ENCODE assay signal across 8 cellular contexts in the genomic region with DNA sequence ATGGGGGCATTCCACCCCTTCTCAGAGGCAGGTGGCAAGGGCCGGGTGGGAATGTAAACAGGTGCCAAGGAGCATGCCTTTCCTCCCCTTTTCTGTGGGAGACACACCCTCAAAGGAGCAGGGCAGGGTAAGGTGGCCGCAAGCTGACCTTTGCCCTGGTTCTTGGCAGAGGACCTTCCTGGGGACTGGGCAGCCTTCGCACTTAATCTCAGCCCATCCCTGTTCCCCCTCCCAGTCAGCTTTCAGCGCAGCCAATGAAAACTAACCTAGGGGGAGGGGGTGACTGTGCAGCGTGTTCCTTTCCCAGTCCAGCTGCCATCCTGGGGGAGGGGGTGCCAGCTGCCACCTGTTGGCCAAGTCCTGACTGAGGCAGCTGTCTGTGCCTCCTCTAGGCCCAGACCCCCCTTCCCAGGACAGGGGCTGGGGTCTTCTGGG. TPM values are rescaled to one million over a fixed set of nuclear protein-coding genes. Genes with fewer than 3 reads are reported as not detected.
DNase-seq lines count a peak whose midpoint lies in the region; ATAC-seq, FAIRE-seq and TF ChIP-seq lines count a peak whose summit lies in the region.

No MANE protein-coding gene starts in this region.

- H3K23ac ChIP-seq in mesendoderm (ENCODE audit: low read length) = no peak overlapping the region

- H3K9ac ChIP-seq in GM12878 (ENCODE audit: control insufficient read depth, insufficient read depth, low read length) (peak overlapping the region; percentile 98), mesendoderm (ENCODE audit: low read length) (peak overlapping the region; percentile 91)

- H3K4me1 ChIP-seq in CD8-positive, alpha-beta T cell (ENCODE audit: insufficient read depth, low read length) = peaks cover 29% of the 10 kb centered on the region
- H3K4me1 ChIP-seq in GM12878 (ENCODE audit: control insufficient read depth, insufficient read depth, low read length) (peaks cover 45% of the 10 kb centered on the region), mesendoderm (ENCODE audit: control insufficient read depth, low read depth, low read length) (peaks cover 11% of the 10 kb centered on the region), aorta (ENCODE audit: control insufficient read depth in 1 of 2, insufficient read depth in 2 of 2, low read length in 2 of 2) (no peaks in the 10 kb centered on the region)

- 68% methylated on average over 5 of the region's 5 CpGs for WGBS in GM12878 (ENCODE audit: insufficient coverage, insufficient replicate concordance, low lambda C conversion rate, missing lambda C conversion rate)
- no CpG with 5 or more reads among the region's 5 CpGs for WGBS in mesendoderm (ENCODE audit: extremely low coverage, insufficient coverage, low lambda C conversion rate)
- 23 to 25% methylated on average over 5 of the region's 5 CpGs for WGBS in aorta, 2 donors

- H2BK5ac ChIP-seq in mesendoderm (ENCODE audit: low read length) = no peak overlapping the region

- RAD21 ChIA-PET in GM12878 (lab: Charles Lee; ENCODE audit: unreplicated experiment) = interaction anchor here (1.2 to 17.4 kb wide), 3 partner anchors 20 to 102 kb away, joined by 5 to 375 read pairs (median 5); a partner anchor contains a TSS

- TF ChIP-seq RAD21 in GM12878 (IDR thresholded peaks at IDR 0.05; ENCODE audit: insufficient read depth, low read depth, low read length) = no peak

- no peak for DNase-seq in CD8-positive, alpha-beta T cell
- DNase-seq in NCI-H1694 (lab: John Stamatoyannopoulos, UW) (peak; percentile 81), GM12878 (ENCODE audit: low read depth, low spot score) (no peak), mesendoderm (peak; percentile 62), aorta (peak; percentile 46 to 73), Kasumi-1 (lab: John Stamatoyannopoulos, UW) (no peak)

- peak overlapping the region; percentile 88 for H3K4me3 Mint-ChIP-seq in CD8-positive, alpha-beta T cell

- TF ChIP-seq EP300 in GM12878 (IDR thresholded peaks at IDR 0.05; ENCODE audit: borderline replicate concordance in 1 of 2, control insufficient read depth in 1 of 2, low read depth in 2 of 2, low read length in 2 of 2) = no peak

- intact Hi-C loops in CD8-positive, alpha-beta T cell (cut with DNase I, micrococcal nuclease) = loop anchor here in 1 of 2 experiments (5.0 kb wide), 1 partner anchor 34 kb away; a partner anchor contains a TSS
- intact Hi-C loops in GM12878 (cut with micrococcal nuclease; ENCODE audit: unreplicated experiment) (no loop called here), aorta (cut with DNase I) (loop anchor here in 1 of 2 donors (1.0 kb wide), 1 partner anchor 19 kb away; no protein-coding TSS in a partner anchor)

- FAIRE-seq in GM12878 (lab: Jason Lieb, UNC) = no peak

- no peak overlapping the region for H3K4ac ChIP-seq in mesendoderm (ENCODE audit: low read depth, low read length)

- SMC1A ChIA-PET in GM12878 (lab: Charles Lee; ENCODE audit: uncharacterized antibody, unreplicated experiment) = interaction anchor here (17.8 kb wide), 1 partner anchor 18 kb away, joined by 326 read pairs; a partner anchor contains a TSS

- peak overlapping the region; percentile 85 for H3K4me2 ChIP-seq in GM12878 (ENCODE audit: control insufficient read depth, insufficient read depth)
- peak overlapping the region; percentile 70 for H3K4me2 ChIP-seq in mesendoderm (ENCODE audit: low read length)

- no peak overlapping the region for H3K4me3 ChIP-seq in CD8-positive, alpha-beta T cell (ENCODE audit: low read depth, low read length)
- peak overlapping the region; percentile 92 for H3K4me3 ChIP-seq in GM12878
- H3K4me3 ChIP-seq in mesendoderm (ENCODE audit: low read length) = no peak overlapping the region
- H3K4me3 ChIP-seq in aorta (ENCODE audit: low read length in 2 of 2) = no peak overlapping the region

- H3K9me3 ChIP-seq in CD8-positive, alpha-beta T cell (ENCODE audit: low read length) = no peaks in the 10 kb centered on the region
- H3K9me3 ChIP-seq in GM12878 (replicated peaks; ENCODE audit: control insufficient read depth, insufficient read depth, low read length) = no peaks in the 10 kb centered on the region
- H3K9me3 ChIP-seq in aorta (ENCODE audit: control insufficient read depth, low read length) = no peaks in the 10 kb centered on the region

- H2AFZ ChIP-seq in GM12878 (ENCODE audit: control insufficient read depth, low read depth, low read length) = no peak overlapping the region

- H2BK120ac ChIP-seq in mesendoderm (ENCODE audit: low read depth, low read length) = no peak overlapping the region

- no peak overlapping the region for H4K5ac ChIP-seq in mesendoderm (ENCODE audit: low read length)

- H3K36me3 Mint-ChIP-seq in CD8-positive, alpha-beta T cell = peaks cover 17% of the 10 kb centered on the region

- H3K27ac ChIP-seq in CD8-positive, alpha-beta T cell (ENCODE audit: low read depth, low read length) = no peak overlapping the region
- H3K27ac ChIP-seq in GM12878 (ENCODE audit: control insufficient read depth, insufficient read depth) (peak overlapping the region; percentile 95), mesendoderm (ENCODE audit: low read depth, low read length) (peak overlapping the region; percentile 18), aorta (ENCODE audit: low read depth in 1 of 2, low read length in 2 of 2) (peak overlapping the region in 1 of 2 donors; percentile 20)

- TF ChIP-seq CTCF in CD8-positive, alpha-beta T cell (IDR thresholded peaks at IDR 0.05) = no peak
- no peak for TF ChIP-seq CTCF in GM12878 (IDR thresholded peaks at IDR 0.05 in 2 of 3, conservative IDR thresholded peaks at IDR 0.05 in 1 of 3; ENCODE audit: control insufficient read depth in 2 of 3, extremely low read depth in 1 of 3, insufficient read depth in 1 of 3, low read depth in 3 of 3, low read length in 3 of 3)

- peak overlapping the region; percentile 94 for H3K56ac ChIP-seq in mesendoderm (ENCODE audit: low read length)

- peaks cover 26% of the 10 kb centered on the region for H3K4me1 Mint-ChIP-seq in CD8-positive, alpha-beta T cell (ENCODE audit: low read depth)

- peaks cover 78% of the 10 kb centered on the region for H3K79me2 ChIP-seq in GM12878 (ENCODE audit: control insufficient read depth, insufficient read depth, low read length)
- H3K79me2 ChIP-seq in mesendoderm (ENCODE audit: control insufficient read depth, insufficient read depth, low read length) = peaks cover 40% of the 10 kb centered on the region

- no TSS peak for BruUV-seq in GM12878 (replicated peaks; lab: Mats Ljungman, UMichigan)

- no peak overlapping the region for H2BK15ac ChIP-seq in mesendoderm (replicated peaks; ENCODE audit: low read depth)

- in situ Hi-C loops in GM12878 (cut with MboI) = loop anchor here (25.0 kb wide), 1 partner anchor 1284 kb away; a partner anchor contains a TSS

- ATAC-seq in CD8-positive, alpha-beta T cell = no peak
- ATAC-seq in GM12878 (no peak), aorta (ENCODE audit: low FRiP score) (no peak), GM18520 (IDR thresholded peaks at IDR 0.05; ENCODE audit: unreplicated experiment) (no peak), HG03521 (IDR thresholded peaks at IDR 0.05; ENCODE audit: unreplicated experiment) (no peak)

- no peaks in the 10 kb centered on the region for H3K27me3 Mint-ChIP-seq in CD8-positive, alpha-beta T cell (ENCODE audit: low read depth)

- peak; percentile 30; the same call in 1 of the 2 replicates for TF ChIP-seq POLR2A in GM12878 (IDR thresholded peaks at IDR 0.05; ENCODE audit: low read depth, low read length)

- POLR2A ChIA-PET in CD8-positive, alpha-beta T cell (lab: Charles Lee) = interaction anchor here (1.2 to 12.7 kb wide), 3 partner anchors 20 to 180 kb away, joined by 4 to 187 read pairs (median 10); a partner anchor contains a TSS
- POLR2A ChIA-PET in GM12878 (lab: Charles Lee) = interaction anchor here (0.6 to 15.2 kb wide), 6 partner anchors 8 to 150 kb away, joined by 3 to 485 read pairs (median 4); a partner anchor contains a TSS

- H3K79me1 ChIP-seq in mesendoderm (ENCODE audit: low read length) = peaks cover 30% of the 10 kb centered on the region

- CTCF ChIA-PET in CD8-positive, alpha-beta T cell (lab: Charles Lee) = interaction anchor here (1.0 to 15.9 kb wide), 3 partner anchors 17 to 151 kb away, joined by 3 to 532 read pairs (median 22); a partner anchor contains a TSS
- CTCF ChIA-PET in GM12878 (lab: Yijun Ruan, JAX) = interaction anchor here (4.1 to 10.0 kb wide), 2 partner anchors 17 to 21 kb away, joined by 32 to 394 read pairs; a partner anchor contains a TSS

- no peaks in the 10 kb centered on the region for H3K27me3 ChIP-seq in CD8-positive, alpha-beta T cell (ENCODE audit: insufficient read depth, low read length)
- H3K27me3 ChIP-seq in GM12878 (replicated peaks in 1 of 2; ENCODE audit: control insufficient read depth in 2 of 2, insufficient read depth in 2 of 2, low read length in 1 of 2) (no peaks in the 10 kb centered on the region), mesendoderm (ENCODE audit: insufficient read depth, low read length, poor library complexity) (no peaks in the 10 kb centered on the region), aorta (ENCODE audit: control insufficient read depth in 1 of 2, insufficient read depth in 2 of 2, low read length in 1 of 2) (no peaks in the 10 kb centered on the region)

- H2AK5ac ChIP-seq in mesendoderm (ENCODE audit: low read length) = no peak overlapping the region

- H4K20me1 ChIP-seq in GM12878 (ENCODE audit: control insufficient read depth, insufficient read depth) = peaks cover 19% of the 10 kb centered on the region

- H4K8ac ChIP-seq in mesendoderm (ENCODE audit: low read depth, low read length) = no peak overlapping the region

- no peaks in the 10 kb centered on the region for H3K9me3 Mint-ChIP-seq in CD8-positive, alpha-beta T cell

- peaks cover 3% of the 10 kb centered on the region for H3K36me3 ChIP-seq in CD8-positive, alpha-beta T cell (ENCODE audit: insufficient read depth, low read length)
- peaks cover 30 to 32% of the 10 kb centered on the region in 2 experiments for H3K36me3 ChIP-seq in GM12878 (ENCODE audit: control insufficient read depth in 2 of 2, insufficient read depth in 2 of 2, low read length in 1 of 2)
- H3K36me3 ChIP-seq in mesendoderm (ENCODE audit: control insufficient read depth, insufficient read depth, low read length) = peaks cover 36% of the 10 kb centered on the region
- no peaks in the 10 kb centered on the region for H3K36me3 ChIP-seq in aorta (ENCODE audit: control insufficient read depth in 1 of 2, insufficient read depth in 2 of 2, low read length in 1 of 2)

- no peak overlapping the region for H3K18ac ChIP-seq in mesendoderm (ENCODE audit: low read length)

- H3K27ac Mint-ChIP-seq in CD8-positive, alpha-beta T cell = no peak overlapping the region

RNA-seq across cellular contexts. Expression of a gene that starts 2.8 kb away (rescaled TPM):
- total RNA-seq in CD8-positive, alpha-beta T cell = 100 to 1,000 TPM; 418 to 439 TPM
- 116 and 127 TPM in 2 replicates for total RNA-seq in GM12878 (2013; cell fraction: nucleolus; rRNA removed)
- 134 and 151 TPM in 2 replicates for total RNA-seq in GM12878 (2014; rRNA removed)
- 56.3 and 61.7 TPM in 2 replicates for total RNA-seq in GM12878 (2014; rRNA removed; fragmentation: Illumina TruSeq; extraction: Trizol)
- total RNA-seq in GM12878 (2021) = 171 and 197 TPM in 2 replicates
- polyA plus RNA-seq in GM12878 (2011; ENCODE audit: low read depth) = 40.9 TPM
- 28.0 and 71.2 TPM in 2 replicates for polyA plus RNA-seq in GM12878 (2011; rRNA removed)
- 108 and 124 TPM in 2 replicates for polyA plus RNA-seq in GM12878 (2011; cell fraction: cytosol; rRNA removed)
- polyA plus RNA-seq in GM12878 (2011; cell fraction: nucleus; rRNA removed) = 437 and 490 TPM in 2 replicates
- 86.4 and 93.9 TPM in 2 replicates for polyA plus RNA-seq in GM12878 (2012)
- 30.6 and 73.8 TPM in 2 replicates for polyA plus RNA-seq in GM12878 (2014; fragmentation: Illumina TruSeq; extraction: Trizol)
- polyA plus RNA-seq in GM12878 (2014; fragmentation: Nextera tagmentation; extraction: Ambion mirVana) = 1 to 10 TPM; 3.7 to 8.2 TPM
- 152 and 164 TPM in 2 replicates for polyA plus RNA-seq in GM12878 (2014; rRNA removed)
- polyA plus RNA-seq in GM12878 (2016; fragmentation: Nextera tagmentation; extraction: Ambion mirVana) = 10 to 100 TPM; 46.2 to 56.6 TPM
- polyA minus RNA-seq in GM12878 (2011; rRNA and poly(A)+ RNA removed) = 70.6 and 117 TPM in 2 replicates
- polyA minus RNA-seq in GM12878 (2011; cell fraction: cytosol; rRNA and poly(A)+ RNA removed) = 66.7 and 75.6 TPM in 2 replicates
- polyA minus RNA-seq in GM12878 (2011; cell fraction: nucleus; rRNA and poly(A)+ RNA removed) = 163 and 248 TPM in 2 replicates
- polyA plus RNA-seq in mesendoderm (2013, experiment 1 of 2) = 120 TPM
- polyA plus RNA-seq in mesendoderm (2013, experiment 2 of 2) = 122 TPM
- total RNA-seq in aorta = 10 to 100 TPM; 18.8 to 24.6 TPM
- polyA plus RNA-seq in aorta = 10 to 100 TPM; 10.7 to 19.3 TPM

RNA-seq across cellular contexts. Expression of a gene that starts 18.0 kb away (rescaled TPM):
- total RNA-seq in CD8-positive, alpha-beta T cell = 1 to 10 TPM; 3.4 to 3.6 TPM
- total RNA-seq in GM12878 (2013; cell fraction: nucleolus; rRNA removed) = 22.0 and 27.2 TPM in 2 replicates
- total RNA-seq in GM12878 (2014; rRNA removed) (8.8 and 10.5 TPM in 2 replicates), GM12878 (2014; rRNA removed; fragmentation: Illumina TruSeq; extraction: Trizol) (6.0 and 6.7 TPM in 2 replicates), GM12878 (2021) (10.1 and 11.0 TPM in 2 replicates), aorta (1 to 10 TPM; 1.6 to 4.5 TPM)
- 6.5 TPM for polyA plus RNA-seq in GM12878 (2011; ENCODE audit: low read depth)
- polyA plus RNA-seq in GM12878 (2011; rRNA removed) (7.9 and 13.2 TPM in 2 replicates), GM12878 (2014; fragmentation: Illumina TruSeq; extraction: Trizol) (7.5 and 8.5 TPM in 2 replicates), GM12878 (2014; fragmentation: Nextera tagmentation; extraction: Ambion mirVana) (1 to 10 TPM; 2.3 to 2.9 TPM), GM12878 (2014; rRNA removed) (14.3 and 15.1 TPM in 2 replicates), GM12878 (2016; fragmentation: Nextera tagmentation; extraction: Ambion mirVana) (10 to 100 TPM; 11.2 to 13.9 TPM), aorta (1 to 10 TPM; 2.0 to 5.3 TPM)
- polyA plus RNA-seq in GM12878 (2011; cell fraction: cytosol; rRNA removed) = 16.7 and 21.7 TPM in 2 replicates
- polyA plus RNA-seq in GM12878 (2011; cell fraction: nucleus; rRNA removed) = 24.8 and 26.2 TPM in 2 replicates
- 8.7 and 9.6 TPM in 2 replicates for polyA plus RNA-seq in GM12878 (2012)
- polyA minus RNA-seq in GM12878 (2011; rRNA and poly(A)+ RNA removed) = 14.9 and 20.8 TPM in 2 replicates
- 4.0 and 4.4 TPM in 2 replicates for polyA minus RNA-seq in GM12878 (2011; cell fraction: cytosol; rRNA and poly(A)+ RNA removed)
- 11.1 and 21.9 TPM in 2 replicates for polyA minus RNA-seq in GM12878 (2011; cell fraction: nucleus; rRNA and poly(A)+ RNA removed)
- polyA plus RNA-seq in mesendoderm (2013, experiment 1 of 2) = 6.8 TPM
- polyA plus RNA-seq in mesendoderm (2013, experiment 2 of 2) = 6.5 TPM

RNA-seq across cellular contexts. Expression of a gene that starts 20.6 kb away (rescaled TPM):
- 1 to 10 TPM in 1 of 2 experiments, under 1 TPM in 1; 0.73 to 1.1 TPM for total RNA-seq in CD8-positive, alpha-beta T cell
- total RNA-seq in GM12878 (2013; cell fraction: nucleolus; rRNA removed) = 1.9 and 4.3 TPM in 2 replicates
- total RNA-seq in GM12878 (2014; rRNA removed) (8.6 and 10.6 TPM in 2 replicates), GM12878 (2014; rRNA removed; fragmentation: Illumina TruSeq; extraction: Trizol) (7.2 and 7.6 TPM in 2 replicates), GM12878 (2021) (7.3 and 7.6 TPM in 2 replicates), aorta (1 to 10 TPM in 1 of 2 donors, under 1 TPM in 1; 0.90 to 2.5 TPM)
- polyA plus RNA-seq in GM12878 (2011; ENCODE audit: low read depth) = 3.3 TPM
- polyA plus RNA-seq in GM12878 (2011; rRNA removed) (2.1 and 4.0 TPM in 2 replicates), GM12878 (2014; fragmentation: Illumina TruSeq; extraction: Trizol) (7.8 TPM in 2 replicates), GM12878 (2014; fragmentation: Nextera tagmentation; extraction: Ambion mirVana) (1 to 10 TPM; 2.9 to 7.1 TPM), GM12878 (2014; rRNA removed) (13.6 and 14.6 TPM in 2 replicates), GM12878 (2016; fragmentation: Nextera tagmentation; extraction: Ambion mirVana) (10 to 100 TPM; 14.9 to 19.8 TPM), aorta (1 to 10 TPM in 1 of 2 donors, not detected in 1; 1.5 TPM)
- polyA plus RNA-seq in GM12878 (2011; cell fraction: cytosol; rRNA removed) = 4.1 and 4.2 TPM in 2 replicates
- 5.1 and 5.7 TPM in 2 replicates for polyA plus RNA-seq in GM12878 (2011; cell fraction: nucleus; rRNA removed)
- 5.3 and 8.7 TPM in 2 replicates for polyA plus RNA-seq in GM12878 (2012)
- 5.4 and 5.5 TPM in 2 replicates for polyA minus RNA-seq in GM12878 (2011; rRNA and poly(A)+ RNA removed)
- polyA minus RNA-seq in GM12878 (2011; cell fraction: cytosol; rRNA and poly(A)+ RNA removed) = 2.8 and 5.5 TPM in 2 replicates
- polyA minus RNA-seq in GM12878 (2011; cell fraction: nucleus; rRNA and poly(A)+ RNA removed) = 4.8 and 6.9 TPM in 2 replicates
- 44.3 TPM for polyA plus RNA-seq in mesendoderm (2013, experiment 1 of 2)
- polyA plus RNA-seq in mesendoderm (2013, experiment 2 of 2) = 46.0 TPM

RNA-seq across cellular contexts. Expression of a gene that starts 26.8 kb away (rescaled TPM):
- 1,000 to 10,000 TPM; 3,569 to 3,587 TPM for total RNA-seq in CD8-positive, alpha-beta T cell
- 169 and 204 TPM in 2 replicates for total RNA-seq in GM12878 (2013; cell fraction: nucleolus; rRNA removed)
- 1,231 and 1,339 TPM in 2 replicates for total RNA-seq in GM12878 (2014; rRNA removed)
- total RNA-seq in GM12878 (2014; rRNA removed; fragmentation: Illumina TruSeq; extraction: Trizol) = 1,926 and 2,065 TPM in 2 replicates
- 2,908 and 3,018 TPM in 2 replicates for total RNA-seq in GM12878 (2021)
- polyA plus RNA-seq in GM12878 (2011; ENCODE audit: low read depth) = 6,212 TPM
- 2,740 and 3,357 TPM in 2 replicates for polyA plus RNA-seq in GM12878 (2011; rRNA removed)
- 779 and 1,073 TPM in 2 replicates for polyA plus RNA-seq in GM12878 (2011; cell fraction: cytosol; rRNA removed)
- 561 and 573 TPM in 2 replicates for polyA plus RNA-seq in GM12878 (2011; cell fraction: nucleus; rRNA removed)
- polyA plus RNA-seq in GM12878 (2012) = 4,003 and 4,409 TPM in 2 replicates
- 1,904 and 2,135 TPM in 2 replicates for polyA plus RNA-seq in GM12878 (2014; fragmentation: Illumina TruSeq; extraction: Trizol)
- polyA plus RNA-seq in GM12878 (2014; fragmentation: Nextera tagmentation; extraction: Ambion mirVana) = over 10,000 TPM in 1 of 2 experiments, 1,000 to 10,000 TPM in 1; 8,970 to 10,319 TPM
- polyA plus RNA-seq in GM12878 (2014; rRNA removed) = 1,318 and 1,377 TPM in 2 replicates
- polyA plus RNA-seq in GM12878 (2016; fragmentation: Nextera tagmentation; extraction: Ambion mirVana) = 1,000 to 10,000 TPM; 2,984 to 3,180 TPM
- 1,547 and 2,710 TPM in 2 replicates for polyA minus RNA-seq in GM12878 (2011; rRNA and poly(A)+ RNA removed)
- polyA minus RNA-seq in GM12878 (2011; cell fraction: cytosol; rRNA and poly(A)+ RNA removed) = 624 and 701 TPM in 2 replicates
- 176 and 252 TPM in 2 replicates for polyA minus RNA-seq in GM12878 (2011; cell fraction: nucleus; rRNA and poly(A)+ RNA removed)
- 3,789 TPM for polyA plus RNA-seq in mesendoderm (2013, experiment 1 of 2)
- 3,812 TPM for polyA plus RNA-seq in mesendoderm (2013, experiment 2 of 2)
- total RNA-seq in aorta = 1,000 to 10,000 TPM; 1,133 to 1,177 TPM
- polyA plus RNA-seq in aorta = 1,000 to 10,000 TPM; 1,641 to 1,888 TPM

RNA-seq across cellular contexts. Expression of a gene that starts 29.0 kb away (rescaled TPM):
- 10 to 100 TPM; 13.9 to 14.1 TPM for total RNA-seq in CD8-positive, alpha-beta T cell
- 10.7 and 13.3 TPM in 2 replicates for total RNA-seq in GM12878 (2013; cell fraction: nucleolus; rRNA removed)
- 40.2 and 46.4 TPM in 2 replicates for total RNA-seq in GM12878 (2014; rRNA removed)
- total RNA-seq in GM12878 (2014; rRNA removed; fragmentation: Illumina TruSeq; extraction: Trizol) = 24.2 and 26.9 TPM in 2 replicates
- total RNA-seq in GM12878 (2021) = 28.8 and 33.0 TPM in 2 replicates
- polyA plus RNA-seq in GM12878 (2011; ENCODE audit: low read depth) = 16.5 TPM
- polyA plus RNA-seq in GM12878 (2011; rRNA removed) = 0.16 and 0.37 TPM in 2 replicates
- polyA plus RNA-seq in GM12878 (2011; cell fraction: cytosol; rRNA removed) = 0.23 and 0.31 TPM in 2 replicates
- polyA plus RNA-seq in GM12878 (2011; cell fraction: nucleus; rRNA removed) = 0.69 and 0.75 TPM in 2 replicates
- 13.1 and 17.7 TPM in 2 replicates for polyA plus RNA-seq in GM12878 (2012)
- polyA plus RNA-seq in GM12878 (2014; fragmentation: Illumina TruSeq; extraction: Trizol) = 35.7 and 39.0 TPM in 2 replicates
- 10 to 100 TPM; 14.4 to 32.6 TPM for polyA plus RNA-seq in GM12878 (2014; fragmentation: Nextera tagmentation; extraction: Ambion mirVana)
- polyA plus RNA-seq in GM12878 (2014; rRNA removed) = 37.5 and 47.7 TPM in 2 replicates
- 10 to 100 TPM; 30.9 to 37.4 TPM for polyA plus RNA-seq in GM12878 (2016; fragmentation: Nextera tagmentation; extraction: Ambion mirVana)
- not detected in 2 replicates for polyA minus RNA-seq in GM12878 (2011; rRNA and poly(A)+ RNA removed)
- 4.1 and 4.9 TPM in 2 replicates for polyA minus RNA-seq in GM12878 (2011; cell fraction: cytosol; rRNA and poly(A)+ RNA removed)
- polyA minus RNA-seq in GM12878 (2011; cell fraction: nucleus; rRNA and poly(A)+ RNA removed) = 0.48 and 0.86 TPM in 2 replicates
- 168 TPM for polyA plus RNA-seq in mesendoderm (2013, experiment 1 of 2)
- polyA plus RNA-seq in mesendoderm (2013, experiment 2 of 2) = 165 TPM
- 100 to 1,000 TPM; 107 to 115 TPM for total RNA-seq in aorta
- polyA plus RNA-seq in aorta = 100 to 1,000 TPM; 133 to 303 TPM

Comparison
In these comparisons a context has a peak if more than half of its experiments do, and no peak if none do; other contexts are left out.
1. DNase-seq: peak in NCI-H1694 (single experiment), mesendoderm (single experiment) and aorta (2 of 2); none in CD8-positive, alpha-beta T cell (0 of 7), GM12878 (single experiment) and Kasumi-1 (0 of 2).